Comparison of ENCODE assay signal across 8 cellular contexts in the genomic region with DNA sequence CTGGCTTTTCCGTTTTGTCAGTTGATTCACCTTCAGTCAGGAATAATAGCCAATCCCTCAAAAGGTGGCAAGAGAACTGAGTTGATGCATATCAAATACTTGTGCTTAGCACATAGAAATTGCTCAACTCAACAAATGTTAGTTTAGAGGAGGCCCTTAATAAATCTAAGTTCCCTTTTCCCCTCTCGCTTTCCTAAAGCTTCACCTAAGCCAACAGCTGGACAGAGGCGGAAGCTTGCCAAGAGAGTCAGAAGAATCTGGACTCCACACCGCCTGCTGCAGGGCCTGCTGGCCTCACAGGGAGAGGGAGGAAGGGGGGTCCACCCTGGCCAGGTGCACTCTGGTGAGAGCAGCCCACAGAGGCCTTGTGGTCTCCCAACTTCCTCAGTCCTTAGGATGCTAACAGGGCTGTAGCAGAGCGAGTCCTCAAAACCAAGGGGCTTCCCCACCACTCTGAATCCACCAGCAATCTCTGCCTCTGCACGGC.
A peak's percentile ranks its signal among the peaks of the same experiment; 100 is the strongest.
DNase-seq lines count a peak whose midpoint lies in the region; ATAC-seq, FAIRE-seq and TF ChIP-seq lines count a peak whose summit lies in the region.

No MANE protein-coding gene starts in this region.

- FAIRE-seq in small intestine (lab: Jason Lieb, UNC) = no peak

- H3K4me1 ChIP-seq in adrenal gland (replicated peaks in 1 of 2) (peaks cover 26 to 76% of the 10 kb centered on the region in 2 donors), lower lobe of right lung (peaks cover 79% of the 10 kb centered on the region), small intestine (ENCODE audit: control insufficient read depth in 2 of 2, insufficient read depth in 1 of 2, low read depth in 1 of 2, low read length in 1 of 2) (peaks cover 2 to 21% of the 10 kb centered on the region in 2 donors)

- H3K36me3 ChIP-seq in adrenal gland (replicated peaks in 1 of 2) = no peaks in the 10 kb centered on the region
- H3K36me3 ChIP-seq in lower lobe of right lung = no peaks in the 10 kb centered on the region
- H3K36me3 ChIP-seq in small intestine (ENCODE audit: control insufficient read depth in 2 of 2, insufficient read depth in 2 of 2, low read length in 2 of 2) = no peaks in the 10 kb centered on the region

- H3K27me3 ChIP-seq in adrenal gland = no peaks in the 10 kb centered on the region
- no peaks in the 10 kb centered on the region for H3K27me3 ChIP-seq in lower lobe of right lung (ENCODE audit: low read depth)
- H3K27me3 ChIP-seq in small intestine (ENCODE audit: control insufficient read depth in 2 of 2, insufficient read depth in 2 of 2, low read length in 2 of 2) = no peaks in the 10 kb centered on the region

- ATAC-seq in activated naive CD4-positive, alpha-beta T cell treated with anti-CD3 and anti-CD28 coated beads, Interleukin-2, amount 50 U/mL, for 72 hours = peak in 1 of 2 donors; percentile 10
- ATAC-seq in HG03571 (IDR thresholded peaks at IDR 0.05; ENCODE audit: unreplicated experiment) (peak; percentile 52), lower lobe of right lung (peak; percentile 21 to 35), GM19455 (IDR thresholded peaks at IDR 0.05; ENCODE audit: unreplicated experiment) (no peak)

- 57 to 79% (median 70%) methylated on average over 6 of the region's 6 CpGs for WGBS in adrenal gland, 4 donors
- 62 to 78% (median 63%) methylated on average over 6 of the region's 6 CpGs for WGBS in small intestine, 3 donors

- no peak overlapping the region for H3K4me3 ChIP-seq in adrenal gland
- no peak overlapping the region for H3K4me3 ChIP-seq in lower lobe of right lung
- H3K4me3 ChIP-seq in small intestine (ENCODE audit: low read depth in 1 of 2, low read length in 2 of 2) = no peak overlapping the region

- TF ChIP-seq POLR2A in adrenal gland (IDR thresholded peaks at IDR 0.05) = no peak

- H3K27ac ChIP-seq in adrenal gland (peak overlapping the region in 2 of 5 donors; percentile 54 to 73), lower lobe of right lung (peak overlapping the region; percentile 73), small intestine (ENCODE audit: low read depth in 1 of 2, low read length in 1 of 2) (peak overlapping the region in 1 of 2 donors; percentile 41)

- DNase-seq in activated naive CD4-positive, alpha-beta T cell treated with anti-CD3 and anti-CD28 coated beads, Interleukin-2, amount 50 U/mL, for 72 hours (ENCODE audit: low spot score in 2 of 2) = no peak
- no peak for DNase-seq in activated naive CD4-positive, alpha-beta T cell (lab: John Stamatoyannopoulos, UW)
- DNase-seq in adrenal gland = peak in 4 of 7 donors; percentile 40 to 68 (median 44)
- DNase-seq in lower lobe of right lung = peak; percentile 72
- no peak for DNase-seq in small intestine
- DNase-seq in SW 1271 (lab: John Stamatoyannopoulos, UW) = no peak

- H3K9me3 ChIP-seq in adrenal gland (replicated peaks in 1 of 3) (no peaks in the 10 kb centered on the region), lower lobe of right lung (no peaks in the 10 kb centered on the region), small intestine (ENCODE audit: control insufficient read depth, low read depth) (no peaks in the 10 kb centered on the region)

- TF ChIP-seq CTCF in adrenal gland (IDR thresholded peaks at IDR 0.05) (no peak), lower lobe of right lung (IDR thresholded peaks at IDR 0.05) (no peak)

- H3K36me3 Mint-ChIP-seq in activated naive CD4-positive, alpha-beta T cell treated with anti-CD3 and anti-CD28 coated beads, Interleukin-2, amount 50 U/mL, for 72 hours = peaks cover 4 to 10% of the 10 kb centered on the region in 2 donors

- peak overlapping the region; percentile 45 to 88 for H3K27ac Mint-ChIP-seq in activated naive CD4-positive, alpha-beta T cell treated with anti-CD3 and anti-CD28 coated beads, Interleukin-2, amount 50 U/mL, for 72 hours

- peaks cover 0 to 5% of the 10 kb centered on the region in 2 donors for H3K9me3 Mint-ChIP-seq in activated naive CD4-positive, alpha-beta T cell treated with anti-CD3 and anti-CD28 coated beads, Interleukin-2, amount 50 U/mL, for 72 hours

- intact Hi-C loops in adrenal gland (cut with DNase I) (no loop called here), lower lobe of right lung (cut with DNase I) (no loop called here)

Comparison
In these comparisons a context has a peak if more than half of its experiments do, and no peak if none do; other contexts are left out.
1. DNase-seq: peak in adrenal gland (4 of 7) and lower lobe of right lung (single experiment); none in activated naive CD4-positive, alpha-beta T cell treated with anti-CD3 and anti-CD28 coated beads, Interleukin-2, amount 50 U/mL, for 72 hours (0 of 2), activated naive CD4-positive, alpha-beta T cell (0 of 4), small intestine (single experiment) and SW 1271 (0 of 2).